In the genomic region with DNA sequence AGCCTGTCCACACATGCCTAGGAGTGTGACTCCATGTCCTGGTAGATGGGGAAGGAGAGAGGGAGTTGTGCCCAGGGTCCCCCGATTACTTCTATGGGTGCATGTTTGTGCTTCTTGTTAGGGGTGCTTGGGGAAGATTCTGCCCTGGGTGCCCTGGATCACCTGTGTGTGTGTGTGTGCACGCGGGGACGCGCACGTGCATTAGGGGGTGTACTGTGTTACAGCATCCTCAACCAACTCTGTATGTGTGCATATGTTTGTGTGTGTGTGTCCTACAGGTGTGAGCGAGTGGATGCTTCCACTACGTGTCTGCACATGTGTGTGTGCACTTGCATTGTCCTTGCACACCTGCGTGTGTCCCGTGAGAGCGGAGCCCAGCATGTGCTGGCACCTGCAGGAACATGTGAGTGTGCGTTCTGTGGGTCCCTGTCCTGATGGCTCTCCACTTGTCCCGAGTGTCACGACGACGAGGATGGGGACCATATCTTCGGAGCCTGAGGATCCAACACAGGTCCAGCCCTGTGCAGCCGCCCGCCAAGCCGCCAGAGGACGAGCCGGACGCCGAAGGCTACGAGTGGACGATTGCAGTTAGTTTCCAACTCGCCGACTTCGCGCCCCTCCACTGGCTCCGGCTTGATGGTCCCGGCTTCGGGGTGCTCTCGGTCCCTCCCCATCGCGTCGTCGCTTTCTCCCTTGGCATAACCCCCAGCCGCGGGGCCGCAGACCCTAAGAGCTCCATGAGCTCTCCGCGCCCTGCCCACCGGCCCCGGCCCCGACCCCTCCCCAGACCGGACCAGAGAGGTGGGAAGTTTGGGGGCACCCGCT, we compare ENCODE assay signal across 10 cellular contexts. TPM values are rescaled to one million over a fixed set of nuclear protein-coding genes. Genes with fewer than 3 reads are reported as not detected.
DNase-seq lines count a peak whose midpoint lies in the region; FAIRE-seq and TF ChIP-seq lines count a peak whose summit lies in the region.
"Had no signal": no experiment of that assay in that cellular context is flagged by ENCODE, and none has a peak within 500 bp of the region (broad histone marks: within the 10 kb centered on the region; RNA-seq: fewer than 3 reads in every experiment).

No MANE protein-coding gene starts in this region.

- no peaks in the 10 kb centered on the region for H3K36me3 ChIP-seq in H7 (replicated peaks; ENCODE audit: control insufficient read depth, insufficient read depth, low read length)
- no peaks in the 10 kb centered on the region for H3K36me3 ChIP-seq in keratinocyte (ENCODE audit: control insufficient read depth in 2 of 2, extremely low read depth in 1 of 2, insufficient read depth in 2 of 2, low read length in 2 of 2)

- DNase-seq in H7 (no peak), astrocyte of the spinal cord (ENCODE audit: low read depth, low spot score) (no peak), keratinocyte (ENCODE audit: low read depth, low spot score) (no peak), 8988T (no peak), NCI-H2171 (lab: John Stamatoyannopoulos, UW) (no peak), iPS-NIHi11 (ENCODE audit: low spot score) (no peak), NCI-H2196 (lab: John Stamatoyannopoulos, UW; ENCODE audit: unreplicated experiment) (no peak)

- in situ Hi-C loops in astrocyte of the spinal cord (cut with HindIII; ENCODE audit: low sequenced_read_pairs), result no loop called here

- H3K4me1 ChIP-seq in keratinocyte (ENCODE audit: control insufficient read depth, extremely low read depth, insufficient read depth, low read length), result peaks cover 13% of the 10 kb centered on the region

- peak overlapping the region; percentile 60 for H3K9ac ChIP-seq in keratinocyte (ENCODE audit: control insufficient read depth, extremely low read depth, insufficient read depth, low read length)

- H3K9me1 ChIP-seq in keratinocyte (ENCODE audit: control insufficient read depth, extremely low read depth, insufficient read depth, low read length), result no peaks in the 10 kb centered on the region

- peak; percentile 15 for TF ChIP-seq CTCF in astrocyte of the spinal cord (IDR thresholded peaks at IDR 0.05; ENCODE audit: low read depth, low read length)
- no peak for TF ChIP-seq CTCF in keratinocyte (optimal IDR thresholded peaks at IDR 0.05 in 1 of 3, IDR thresholded peaks at IDR 0.05 in 1 of 3, conservative IDR thresholded peaks at IDR 0.05 in 1 of 3; ENCODE audit: extremely low read depth in 1 of 3, insufficient read depth in 2 of 3, low read length in 3 of 3)

- dilution Hi-C loops in keratinocyte (cut with MboI; ENCODE audit: extremely low pct_ligation_motif_present, low sequenced_read_pairs), result no loop called here

- peak overlapping the region; percentile 83 for H3K4me2 ChIP-seq in keratinocyte (ENCODE audit: control insufficient read depth, extremely low read depth, insufficient read depth, low read depth, low read length)

- H3K4me3 ChIP-seq in H7 (ENCODE audit: insufficient read depth, low read depth, low read length), result peak overlapping the region; percentile 39
- peak overlapping the region; percentile 63 for H3K4me3 ChIP-seq in astrocyte of the spinal cord (ENCODE audit: low read depth, low read length)
- peak overlapping the region; percentile 56 to 88 (median 69) for H3K4me3 ChIP-seq in keratinocyte (ENCODE audit: control insufficient read depth in 2 of 3, extremely low read depth in 1 of 3, insufficient read depth in 2 of 3, low read depth in 1 of 3, low read length in 3 of 3)
- peak overlapping the region in 6 of 7 experiments; percentile 26 to 62 (median 54) for H3K4me3 ChIP-seq in skin epidermis

- no peaks in the 10 kb centered on the region for H4K20me1 ChIP-seq in keratinocyte (ENCODE audit: control insufficient read depth, extremely low read depth, insufficient read depth, low read length)

- no peaks in the 10 kb centered on the region for H3K79me2 ChIP-seq in keratinocyte (ENCODE audit: control insufficient read depth, insufficient read depth, low read length)

- peak overlapping the region; percentile 90 for H2AFZ ChIP-seq in keratinocyte (ENCODE audit: control insufficient read depth, low read length)

- peaks cover 2% of the 10 kb centered on the region for H3K9me3 ChIP-seq in keratinocyte (ENCODE audit: control insufficient read depth, low read depth, low read length)

- H3K27me3 ChIP-seq in H7 (ENCODE audit: control insufficient read depth, insufficient read depth, low read length) (peaks cover 18% of the 10 kb centered on the region), keratinocyte (ENCODE audit: control insufficient read depth, extremely low read depth, insufficient read depth, low read length) (peaks cover 19% of the 10 kb centered on the region)

- no peak for FAIRE-seq in keratinocyte (lab: Jason Lieb, UNC)

- no peak overlapping the region for H3K27ac ChIP-seq in keratinocyte (ENCODE audit: control insufficient read depth, insufficient read depth, low read length)
- peak overlapping the region in 17 of 21 experiments; percentile 28 to 90 (median 83) for H3K27ac ChIP-seq in skin epidermis
- H3K27ac ChIP-seq: RWPE1 had no signal

RNA-seq across cellular contexts. Expression of gene TBC1D3B, which starts 6.0 kb away (rescaled TPM):
- total RNA-seq in H7 (2014; rRNA removed; shearing (Covaris generic)), result 1.1 TPM in 1 of 2 replicates, not detected in the other
- 0.71 to 2.0 TPM (median 0.71 TPM) in 3 replicates for polyA plus RNA-seq in keratinocyte
- 3.1 TPM for polyA plus RNA-seq in keratinocyte (2011; ENCODE audit: low read depth)
- 0.42 TPM in 1 of 2 replicates, not detected in the other for polyA plus RNA-seq in keratinocyte (2011; cell fraction: cytosol; rRNA removed)
- polyA plus RNA-seq in keratinocyte (2011; cell fraction: nucleus; rRNA removed), result 6.3 and 7.0 TPM in 2 replicates
- 1.2 and 2.2 TPM in 2 replicates for polyA plus RNA-seq in keratinocyte (2012; ENCODE audit: low replicate concordance)
- 1.2 TPM in 1 of 3 replicates, not detected in the others for polyA minus RNA-seq in keratinocyte
- polyA minus RNA-seq in keratinocyte (2011; cell fraction: cytosol; rRNA and poly(A)+ RNA removed), result not detected
- polyA minus RNA-seq in keratinocyte (2011; cell fraction: nucleus; rRNA and poly(A)+ RNA removed), result 3.1 TPM in 1 of 2 replicates, not detected in the other

RNA-seq across cellular contexts. Expression of gene CCL3L1, which starts 14.2 kb away (rescaled TPM):
- total RNA-seq in H7 (2014; rRNA removed; shearing (Covaris generic)), result not detected in 2 replicates
- polyA plus RNA-seq in keratinocyte, result not detected in 3 replicates
- not detected for polyA plus RNA-seq in keratinocyte (2011; ENCODE audit: low read depth)
- polyA plus RNA-seq in keratinocyte (2011; cell fraction: cytosol; rRNA removed), result not detected in 2 replicates
- polyA plus RNA-seq in keratinocyte (2011; cell fraction: nucleus; rRNA removed), result not detected in 2 replicates
- polyA plus RNA-seq in keratinocyte (2012; ENCODE audit: low replicate concordance), result not detected in 2 replicates
- polyA minus RNA-seq in keratinocyte, result not detected in 3 replicates
- polyA minus RNA-seq in keratinocyte (2011; cell fraction: cytosol; rRNA and poly(A)+ RNA removed), result not detected
- not detected in 2 replicates for polyA minus RNA-seq in keratinocyte (2011; cell fraction: nucleus; rRNA and poly(A)+ RNA removed)
- total RNA-seq: dermis microvascular lymphatic vessel endothelial cell had no signal

RNA-seq across cellular contexts. Expression of gene CCL4L2, which starts 28.5 kb away (rescaled TPM):
- not detected in 2 replicates for total RNA-seq in H7 (2014; rRNA removed; shearing (Covaris generic))
- 0.23 TPM in 1 of 3 replicates, not detected in the others for polyA plus RNA-seq in keratinocyte
- polyA plus RNA-seq in keratinocyte (2011; ENCODE audit: low read depth), result not detected
- polyA plus RNA-seq in keratinocyte (2011; cell fraction: cytosol; rRNA removed), result not detected in 2 replicates
- polyA plus RNA-seq in keratinocyte (2011; cell fraction: nucleus; rRNA removed), result 0.32 TPM in 1 of 2 replicates, not detected in the other
- not detected in 2 replicates for polyA plus RNA-seq in keratinocyte (2012; ENCODE audit: low replicate concordance)
- not detected in 3 replicates for polyA minus RNA-seq in keratinocyte
- not detected for polyA minus RNA-seq in keratinocyte (2011; cell fraction: cytosol; rRNA and poly(A)+ RNA removed)
- not detected in 2 replicates for polyA minus RNA-seq in keratinocyte (2011; cell fraction: nucleus; rRNA and poly(A)+ RNA removed)
- total RNA-seq: dermis microvascular lymphatic vessel endothelial cell had no signal
